Comparison of ENCODE assay signal across 1 cellular context in the genomic region with DNA sequence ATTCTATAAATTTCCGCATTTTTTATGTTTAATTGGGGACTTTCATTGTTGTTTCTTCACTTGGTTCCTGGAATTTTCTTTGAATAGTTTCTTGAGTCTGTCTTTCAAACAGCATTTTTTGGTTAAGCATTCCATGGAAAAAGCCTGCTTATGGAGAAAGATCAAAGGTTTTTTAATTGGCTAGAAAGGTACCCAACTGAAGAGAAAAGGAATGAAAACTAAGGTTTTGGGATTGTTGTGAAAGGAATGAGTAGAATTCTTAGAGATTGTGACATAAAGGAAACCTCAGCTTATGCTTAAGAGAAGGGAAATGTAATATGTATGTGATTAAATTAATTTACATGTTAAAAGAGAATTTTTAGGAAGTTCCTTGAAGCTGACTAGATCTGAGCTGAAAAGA.
TF ChIP-seq lines count a peak whose summit lies in the region.

No MANE protein-coding gene starts in this region.

TF ChIP-seq in WTC11, 78 proteins besides CTCF, POLR2A, EP300 and RAD21 (continued from another document):
- TF ChIP-seq SOX15 (CRISPR knock-in tag; IDR thresholded peaks at IDR 0.05) (no peak), ZNF671 (CRISPR knock-in tag; IDR thresholded peaks at IDR 0.05) (no peak), CREM (CRISPR knock-in tag; IDR thresholded peaks at IDR 0.05) (no peak), ZNF423 (CRISPR knock-in tag; IDR thresholded peaks at IDR 0.05) (no peak), PRRX2 (CRISPR knock-in tag; IDR thresholded peaks at IDR 0.05) (no peak), TEAD1 (CRISPR knock-in tag; IDR thresholded peaks at IDR 0.05) (no peak), ZNF396 (CRISPR knock-in tag; IDR thresholded peaks at IDR 0.05; ENCODE audit: borderline replicate concordance) (no peak)
- TF ChIP-seq, protein P1, sequence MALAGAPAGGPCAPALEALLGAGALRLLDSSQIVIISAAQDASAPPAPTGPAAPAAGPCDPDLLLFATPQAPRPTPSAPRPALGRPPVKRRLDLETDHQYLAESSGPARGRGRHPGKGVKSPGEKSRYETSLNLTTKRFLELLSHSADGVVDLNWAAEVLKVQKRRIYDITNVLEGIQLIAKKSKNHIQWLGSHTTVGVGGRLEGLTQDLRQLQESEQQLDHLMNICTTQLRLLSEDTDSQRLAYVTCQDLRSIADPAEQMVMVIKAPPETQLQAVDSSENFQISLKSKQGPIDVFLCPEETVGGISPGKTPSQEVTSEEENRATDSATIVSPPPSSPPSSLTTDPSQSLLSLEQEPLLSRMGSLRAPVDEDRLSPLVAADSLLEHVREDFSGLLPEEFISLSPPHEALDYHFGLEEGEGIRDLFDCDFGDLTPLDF (CRISPR knock-in tag; IDR thresholded peaks at IDR 0.05), result no peak
TF ChIP-seq in WTC11: peak in this region for 0.
